In genomic region chr12:105933671-105934665, GRCh38 we compare ENCODE assay signal across 9 cellular contexts.
DNase-seq lines count a peak whose midpoint lies in the region; ATAC-seq and TF ChIP-seq lines count a peak whose summit lies in the region.
"Had no signal": no experiment of that assay in that cellular context is flagged by ENCODE, and none has a peak within 500 bp of the region (broad histone marks: within the 10 kb centered on the region; RNA-seq: fewer than 3 reads in every experiment).

No MANE protein-coding gene starts in this region.

- CTCF ChIA-PET in activated CD8-positive, alpha-beta T cell treated with anti-CD3 and anti-CD28 coated beads for 36 hours (lab: Charles Lee): no interaction called here

- peaks cover 1% of the 10 kb centered on the region for H3K36me3 Mint-ChIP-seq in neural crest cell (ENCODE audit: low read depth)
- no peaks in the 10 kb centered on the region for H3K36me3 Mint-ChIP-seq in activated CD8-positive, alpha-beta T cell treated with anti-CD3 and anti-CD28 coated beads for 36 hours (ENCODE audit: low read depth)

- DNase-seq in AG10803 (ENCODE audit: low read depth) (peak; percentile 98), MG63 (peak; percentile 95), coronary artery (ENCODE audit: low spot score) (no peak), neural crest cell (ENCODE audit: low read depth, low spot score) (no peak), GM19238 (ENCODE audit: insufficient read length, low spot score) (no peak)
- no peak for DNase-seq in activated CD4-positive, alpha-beta T cell treated with anti-CD3 and anti-CD28 coated beads for 48 hours
- no peak for DNase-seq in activated CD8-positive, alpha-beta T cell treated with anti-CD3 and anti-CD28 coated beads for 36 hours

- intact Hi-C loops in activated CD8-positive, alpha-beta T cell treated with anti-CD3 and anti-CD28 coated beads for 36 hours (cut with micrococcal nuclease): no loop called here

- H3K4me3 ChIP-seq in AG10803 (ENCODE audit: low read length) (no peak overlapping the region; the same call in 1 of the 2 replicates), MG63 (no peak overlapping the region), coronary artery (peak overlapping the region; percentile 22)

- peak; percentile 24 for TF ChIP-seq CTCF in AG10803 (conservative IDR thresholded peaks at IDR 0.05; ENCODE audit: low read length)
- no peak for TF ChIP-seq CTCF in coronary artery (IDR thresholded peaks at IDR 0.05)
- no peak for TF ChIP-seq CTCF in neural crest cell (conservative IDR thresholded peaks at IDR 0.05)
- no peak for TF ChIP-seq CTCF in activated CD8-positive, alpha-beta T cell treated with anti-CD3 and anti-CD28 coated beads for 36 hours (IDR thresholded peaks at IDR 0.05)

- no peaks in the 10 kb centered on the region for H3K27me3 ChIP-seq in MG63

- H3K9me3 ChIP-seq in MG63: no peaks in the 10 kb centered on the region

- peaks cover 39% of the 10 kb centered on the region for H3K4me1 Mint-ChIP-seq in neural crest cell
- no peaks in the 10 kb centered on the region for H3K4me1 Mint-ChIP-seq in activated CD8-positive, alpha-beta T cell treated with anti-CD3 and anti-CD28 coated beads for 36 hours (ENCODE audit: low read depth)

- H3K9me3 Mint-ChIP-seq in neural crest cell: no peaks in the 10 kb centered on the region
- H3K9me3 Mint-ChIP-seq in activated CD8-positive, alpha-beta T cell treated with anti-CD3 and anti-CD28 coated beads for 36 hours: no peaks in the 10 kb centered on the region
- H3K9me3 Mint-ChIP-seq: activated T-helper 2 cell treated with anti-CD3 and anti-CD28 coated beads, Interferon-gamma antibody, Interleukin-2, Interleukin-4, amounts not matched to agents 10 μg/mL and 5 μg/mL and 100 μg/mL, durations not matched to agents 14 hours and 24 hours and 36 hours had no signal

- H3K27me3 Mint-ChIP-seq in neural crest cell (ENCODE audit: low read depth): no peaks in the 10 kb centered on the region
- peaks cover 3% of the 10 kb centered on the region for H3K27me3 Mint-ChIP-seq in activated CD8-positive, alpha-beta T cell treated with anti-CD3 and anti-CD28 coated beads for 36 hours

- no peak for ATAC-seq in HG02852 (IDR thresholded peaks at IDR 0.05; ENCODE audit: unreplicated experiment)
- no peak for ATAC-seq in activated CD8-positive, alpha-beta T cell treated with anti-CD3 and anti-CD28 coated beads for 36 hours

- H3K4me3 Mint-ChIP-seq in neural crest cell: no peak overlapping the region
- no peak overlapping the region for H3K4me3 Mint-ChIP-seq in activated CD8-positive, alpha-beta T cell treated with anti-CD3 and anti-CD28 coated beads for 36 hours

- POLR2A ChIA-PET in activated CD8-positive, alpha-beta T cell treated with anti-CD3 and anti-CD28 coated beads for 36 hours (lab: Charles Lee): interaction anchor here (0.7 kb wide), 1 partner anchor 638 kb away, joined by 3 read pairs; no protein-coding TSS in a partner anchor

- H3K27ac Mint-ChIP-seq in neural crest cell (ENCODE audit: unreplicated experiment): peak overlapping the region; percentile 31
- H3K27ac Mint-ChIP-seq in activated CD8-positive, alpha-beta T cell treated with anti-CD3 and anti-CD28 coated beads for 36 hours: no peak overlapping the region
- H3K27ac Mint-ChIP-seq: activated T-helper 2 cell treated with anti-CD3 and anti-CD28 coated beads, Interferon-gamma antibody, Interleukin-2, Interleukin-4, amounts not matched to agents 10 μg/mL and 5 μg/mL and 100 μg/mL, durations not matched to agents 14 hours and 24 hours and 36 hours had no signal

- no peak overlapping the region for H3K27ac ChIP-seq in coronary artery

- H3K36me3 ChIP-seq in MG63: no peaks in the 10 kb centered on the region

Comparison
In these comparisons a context has a peak if more than half of its experiments do, and no peak if none do; other contexts are left out.
1. DNase-seq: peak in AG10803 (single experiment) and MG63 (single experiment); none in coronary artery (single experiment), neural crest cell (single experiment), activated CD4-positive, alpha-beta T cell treated with anti-CD3 and anti-CD28 coated beads for 48 hours (single experiment), activated CD8-positive, alpha-beta T cell treated with anti-CD3 and anti-CD28 coated beads for 36 hours (single experiment) and GM19238 (single experiment).